ENCODE assay signal across 2 cellular contexts in genomic region chr20:11894072-11894471, GRCh38.
TF ChIP-seq lines count a peak whose summit lies in the region.

No MANE protein-coding gene starts in this region.

TF ChIP-seq in liver, 16 proteins besides CTCF, POLR2A, EP300 and RAD21:
- TF ChIP-seq NR2F2 (IDR thresholded peaks at IDR 0.05) = peak; percentile 19
- TF ChIP-seq FOXA2 (IDR thresholded peaks at IDR 0.05) = no peak
- TF ChIP-seq, protein P1, sequence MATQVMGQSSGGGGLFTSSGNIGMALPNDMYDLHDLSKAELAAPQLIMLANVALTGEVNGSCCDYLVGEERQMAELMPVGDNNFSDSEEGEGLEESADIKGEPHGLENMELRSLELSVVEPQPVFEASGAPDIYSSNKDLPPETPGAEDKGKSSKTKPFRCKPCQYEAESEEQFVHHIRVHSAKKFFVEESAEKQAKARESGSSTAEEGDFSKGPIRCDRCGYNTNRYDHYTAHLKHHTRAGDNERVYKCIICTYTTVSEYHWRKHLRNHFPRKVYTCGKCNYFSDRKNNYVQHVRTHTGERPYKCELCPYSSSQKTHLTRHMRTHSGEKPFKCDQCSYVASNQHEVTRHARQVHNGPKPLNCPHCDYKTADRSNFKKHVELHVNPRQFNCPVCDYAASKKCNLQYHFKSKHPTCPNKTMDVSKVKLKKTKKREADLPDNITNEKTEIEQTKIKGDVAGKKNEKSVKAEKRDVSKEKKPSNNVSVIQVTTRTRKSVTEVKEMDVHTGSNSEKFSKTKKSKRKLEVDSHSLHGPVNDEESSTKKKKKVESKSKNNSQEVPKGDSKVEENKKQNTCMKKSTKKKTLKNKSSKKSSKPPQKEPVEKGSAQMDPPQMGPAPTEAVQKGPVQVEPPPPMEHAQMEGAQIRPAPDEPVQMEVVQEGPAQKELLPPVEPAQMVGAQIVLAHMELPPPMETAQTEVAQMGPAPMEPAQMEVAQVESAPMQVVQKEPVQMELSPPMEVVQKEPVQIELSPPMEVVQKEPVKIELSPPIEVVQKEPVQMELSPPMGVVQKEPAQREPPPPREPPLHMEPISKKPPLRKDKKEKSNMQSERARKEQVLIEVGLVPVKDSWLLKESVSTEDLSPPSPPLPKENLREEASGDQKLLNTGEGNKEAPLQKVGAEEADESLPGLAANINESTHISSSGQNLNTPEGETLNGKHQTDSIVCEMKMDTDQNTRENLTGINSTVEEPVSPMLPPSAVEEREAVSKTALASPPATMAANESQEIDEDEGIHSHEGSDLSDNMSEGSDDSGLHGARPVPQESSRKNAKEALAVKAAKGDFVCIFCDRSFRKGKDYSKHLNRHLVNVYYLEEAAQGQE (IDR thresholded peaks at IDR 0.05) = no peak

TF ChIP-seq in HepG2, 621 proteins besides CTCF, POLR2A, EP300 and RAD21:
- TF ChIP-seq CENPT (CRISPR knock-in tag; IDR thresholded peaks at IDR 0.05; ENCODE audit: low read depth) (no peak), KLF12 (CRISPR knock-in tag; IDR thresholded peaks at IDR 0.05; ENCODE audit: borderline replicate concordance) (no peak), ZNF574 (CRISPR knock-in tag; IDR thresholded peaks at IDR 0.05) (no peak), ZNF234 (CRISPR knock-in tag; conservative IDR thresholded peaks at IDR 0.05) (no peak), ZNF235 (CRISPR knock-in tag; IDR thresholded peaks at IDR 0.05; ENCODE audit: borderline replicate concordance) (no peak), ZSCAN22 (CRISPR knock-in tag; IDR thresholded peaks at IDR 0.05) (no peak), POGZ (CRISPR knock-in tag; IDR thresholded peaks at IDR 0.05) (no peak), ZNF782 (CRISPR knock-in tag; IDR thresholded peaks at IDR 0.05; ENCODE audit: borderline replicate concordance) (no peak), HDAC2 (CRISPR knock-in tag; IDR thresholded peaks at IDR 0.05) (no peak), ARID2 (CRISPR knock-in tag; IDR thresholded peaks at IDR 0.05; ENCODE audit: borderline replicate concordance) (no peak), GPN1 (CRISPR knock-in tag; IDR thresholded peaks at IDR 0.05; ENCODE audit: borderline replicate concordance) (no peak), NRL (CRISPR knock-in tag; IDR thresholded peaks at IDR 0.05; ENCODE audit: borderline replicate concordance) (no peak)
- TF ChIP-seq, protein P2, sequence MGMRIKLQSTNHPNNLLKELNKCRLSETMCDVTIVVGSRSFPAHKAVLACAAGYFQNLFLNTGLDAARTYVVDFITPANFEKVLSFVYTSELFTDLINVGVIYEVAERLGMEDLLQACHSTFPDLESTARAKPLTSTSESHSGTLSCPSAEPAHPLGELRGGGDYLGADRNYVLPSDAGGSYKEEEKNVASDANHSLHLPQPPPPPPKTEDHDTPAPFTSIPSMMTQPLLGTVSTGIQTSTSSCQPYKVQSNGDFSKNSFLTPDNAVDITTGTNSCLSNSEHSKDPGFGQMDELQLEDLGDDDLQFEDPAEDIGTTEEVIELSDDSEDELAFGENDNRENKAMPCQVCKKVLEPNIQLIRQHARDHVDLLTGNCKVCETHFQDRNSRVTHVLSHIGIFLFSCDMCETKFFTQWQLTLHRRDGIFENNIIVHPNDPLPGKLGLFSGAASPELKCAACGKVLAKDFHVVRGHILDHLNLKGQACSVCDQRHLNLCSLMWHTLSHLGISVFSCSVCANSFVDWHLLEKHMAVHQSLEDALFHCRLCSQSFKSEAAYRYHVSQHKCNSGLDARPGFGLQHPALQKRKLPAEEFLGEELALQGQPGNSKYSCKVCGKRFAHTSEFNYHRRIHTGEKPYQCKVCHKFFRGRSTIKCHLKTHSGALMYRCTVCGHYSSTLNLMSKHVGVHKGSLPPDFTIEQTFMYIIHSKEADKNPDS (CRISPR knock-in tag; IDR thresholded peaks at IDR 0.05) = no peak
- TF ChIP-seq, protein P3, sequence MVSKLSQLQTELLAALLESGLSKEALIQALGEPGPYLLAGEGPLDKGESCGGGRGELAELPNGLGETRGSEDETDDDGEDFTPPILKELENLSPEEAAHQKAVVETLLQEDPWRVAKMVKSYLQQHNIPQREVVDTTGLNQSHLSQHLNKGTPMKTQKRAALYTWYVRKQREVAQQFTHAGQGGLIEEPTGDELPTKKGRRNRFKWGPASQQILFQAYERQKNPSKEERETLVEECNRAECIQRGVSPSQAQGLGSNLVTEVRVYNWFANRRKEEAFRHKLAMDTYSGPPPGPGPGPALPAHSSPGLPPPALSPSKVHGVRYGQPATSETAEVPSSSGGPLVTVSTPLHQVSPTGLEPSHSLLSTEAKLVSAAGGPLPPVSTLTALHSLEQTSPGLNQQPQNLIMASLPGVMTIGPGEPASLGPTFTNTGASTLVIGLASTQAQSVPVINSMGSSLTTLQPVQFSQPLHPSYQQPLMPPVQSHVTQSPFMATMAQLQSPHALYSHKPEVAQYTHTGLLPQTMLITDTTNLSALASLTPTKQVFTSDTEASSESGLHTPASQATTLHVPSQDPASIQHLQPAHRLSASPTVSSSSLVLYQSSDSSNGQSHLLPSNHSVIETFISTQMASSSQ (IDR thresholded peaks at IDR 0.05; ENCODE audit: low read depth) = no peak
- TF ChIP-seq, protein P3 (CRISPR knock-in tag; IDR thresholded peaks at IDR 0.05; ENCODE audit: borderline replicate concordance) = no peak
- TF ChIP-seq, protein P4, sequence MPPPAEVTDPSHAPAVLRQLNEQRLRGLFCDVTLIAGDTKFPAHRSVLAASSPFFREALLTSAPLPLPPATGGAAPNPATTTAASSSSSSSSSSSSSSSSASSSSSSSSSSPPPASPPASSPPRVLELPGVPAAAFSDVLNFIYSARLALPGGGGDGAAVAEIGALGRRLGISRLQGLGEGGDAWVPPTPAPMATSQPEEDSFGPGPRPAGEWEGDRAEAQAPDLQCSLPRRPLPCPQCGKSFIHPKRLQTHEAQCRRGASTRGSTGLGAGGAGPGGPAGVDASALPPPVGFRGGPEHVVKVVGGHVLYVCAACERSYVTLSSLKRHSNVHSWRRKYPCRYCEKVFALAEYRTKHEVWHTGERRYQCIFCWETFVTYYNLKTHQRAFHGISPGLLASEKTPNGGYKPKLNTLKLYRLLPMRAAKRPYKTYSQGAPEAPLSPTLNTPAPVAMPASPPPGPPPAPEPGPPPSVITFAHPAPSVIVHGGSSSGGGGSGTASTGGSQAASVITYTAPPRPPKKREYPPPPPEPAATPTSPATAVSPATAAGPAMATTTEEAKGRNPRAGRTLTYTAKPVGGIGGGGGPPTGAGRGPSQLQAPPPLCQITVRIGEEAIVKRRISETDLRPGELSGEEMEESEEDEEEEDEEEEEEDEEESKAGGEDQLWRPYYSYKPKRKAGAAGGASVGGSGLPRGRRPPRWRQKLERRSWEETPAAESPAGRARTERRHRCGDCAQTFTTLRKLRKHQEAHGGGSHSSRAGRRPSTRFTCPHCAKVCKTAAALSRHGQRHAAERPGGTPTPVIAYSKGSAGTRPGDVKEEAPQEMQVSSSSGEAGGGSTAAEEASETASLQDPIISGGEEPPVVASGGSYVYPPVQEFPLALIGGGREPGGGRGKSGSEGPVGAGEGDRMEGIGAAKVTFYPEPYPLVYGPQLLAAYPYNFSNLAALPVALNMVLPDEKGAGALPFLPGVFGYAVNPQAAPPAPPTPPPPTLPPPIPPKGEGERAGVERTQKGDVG (CRISPR knock-in tag; IDR thresholded peaks at IDR 0.05; ENCODE audit: borderline replicate concordance) = no peak
TF ChIP-seq in HepG2: peak in this region for 0.
